In the genomic region with DNA sequence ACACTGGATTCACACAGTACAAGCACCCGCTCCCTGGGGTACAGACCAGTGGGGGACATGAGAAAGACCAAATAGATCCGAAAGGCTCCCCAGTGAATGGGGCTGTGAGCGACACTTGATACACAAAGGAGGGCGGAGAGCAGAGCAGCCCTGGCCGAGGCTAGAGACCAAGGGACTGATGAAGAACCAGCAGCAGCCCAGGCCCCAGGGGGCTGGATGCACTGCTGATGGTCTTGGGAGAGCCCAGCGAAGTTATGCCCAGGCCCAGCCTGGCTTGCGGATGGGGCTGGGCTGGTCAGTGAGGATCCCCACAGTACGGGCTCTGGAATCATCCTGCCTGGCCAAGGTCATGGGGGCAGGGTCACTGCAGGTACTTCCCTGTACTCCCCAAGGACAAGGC, we compare ENCODE assay signal across 11 cellular contexts. TPM values are rescaled to one million over a fixed set of nuclear protein-coding genes. Genes with fewer than 3 reads are reported as not detected.
DNase-seq lines count a peak whose midpoint lies in the region; ATAC-seq and TF ChIP-seq lines count a peak whose summit lies in the region.
"Had no signal": no experiment of that assay in that cellular context is flagged by ENCODE, and none has a peak within 500 bp of the region (broad histone marks: within the 10 kb centered on the region; RNA-seq: fewer than 3 reads in every experiment).

No MANE protein-coding gene starts in this region.

- CTCF ChIA-PET in MCF 10A (lab: Yijun Ruan, JAX), result no interaction called here

- H4K91ac ChIP-seq in trophoblast cell (ENCODE audit: low read depth, low read length), result no peak overlapping the region

- WGBS in trophoblast cell (ENCODE audit: extremely low coverage, insufficient coverage, insufficient read length), result no CpG with 5 or more reads among the region's 8 CpGs

- no peak overlapping the region for H3K9ac ChIP-seq in trophoblast cell (ENCODE audit: low read length)

- no peak overlapping the region for H2BK12ac ChIP-seq in trophoblast cell (ENCODE audit: low read length)

- H3K27ac Mint-ChIP-seq in MCF 10A (ENCODE audit: low read depth, unreplicated experiment), result peak overlapping the region; percentile 25
- H3K27ac Mint-ChIP-seq in memory B cell, result peak overlapping the region; percentile 68
- H3K27ac Mint-ChIP-seq: stimulated activated naive CD8-positive, alpha-beta T cell treated with anti-CD3 and anti-CD28 coated beads, Interleukin-15, Interleukin-2, amounts not matched to agents 100 ng/mL and 50 ng/mL, for 24 hours had no signal

- POLR2A ChIA-PET in MCF 10A (lab: Yijun Ruan, JAX), result interaction anchor here (5.2 kb wide), 1 partner anchor 10 kb away, joined by 69 read pairs; no protein-coding TSS in a partner anchor

- peak overlapping the region; percentile 83; the same call in 1 of the 2 replicates for H3K27ac ChIP-seq in 22Rv1
- H3K27ac ChIP-seq in HL-60 (replicated peaks), result peak overlapping the region; percentile 88
- H3K27ac ChIP-seq in trophoblast cell (ENCODE audit: low read depth, low read length), result no peak overlapping the region

- no peaks in the 10 kb centered on the region for H3K9me3 Mint-ChIP-seq in MCF 10A (ENCODE audit: unreplicated experiment)
- H3K9me3 Mint-ChIP-seq in memory B cell, result no peaks in the 10 kb centered on the region
- H3K9me3 Mint-ChIP-seq: stimulated activated naive CD8-positive, alpha-beta T cell treated with anti-CD3 and anti-CD28 coated beads, Interleukin-15, Interleukin-2, amounts not matched to agents 100 ng/mL and 50 ng/mL, for 24 hours had no signal

- no peaks in the 10 kb centered on the region for H3K9me3 ChIP-seq in trophoblast cell (ENCODE audit: insufficient read depth, low read depth, low read length)

- no peak overlapping the region for H3K23ac ChIP-seq in trophoblast cell (ENCODE audit: low read length)

- TF ChIP-seq CTCF in 22Rv1 (IDR thresholded peaks at IDR 0.05), result no peak
- TF ChIP-seq CTCF in HL-60 (IDR thresholded peaks at IDR 0.05; ENCODE audit: insufficient read depth, low read length), result no peak
- TF ChIP-seq CTCF in MCF 10A (IDR thresholded peaks at IDR 0.05; ENCODE audit: unreplicated experiment), result no peak

- H2AFZ ChIP-seq in trophoblast cell (ENCODE audit: insufficient read depth, low read length, poor library complexity), result no peak overlapping the region

- H3K18ac ChIP-seq in trophoblast cell (ENCODE audit: low read length), result no peak overlapping the region

- no peaks in the 10 kb centered on the region for H3K79me2 ChIP-seq in trophoblast cell (ENCODE audit: control insufficient read depth, insufficient read depth, low read length, poor library complexity)

- no peak for ATAC-seq in memory B cell (ENCODE audit: low read depth)
- ATAC-seq in GM19397 (IDR thresholded peaks at IDR 0.05; ENCODE audit: unreplicated experiment), result no peak

- H3K27me3 ChIP-seq in HL-60 (ENCODE audit: insufficient read depth, poor library complexity, severe bottlenecking), result no peaks in the 10 kb centered on the region
- H3K27me3 ChIP-seq in trophoblast cell (ENCODE audit: insufficient read depth, low read length), result no peaks in the 10 kb centered on the region

- H3K4me3 ChIP-seq in HL-60 (replicated peaks; ENCODE audit: insufficient read depth, low read length) (no peak overlapping the region), trophoblast cell (ENCODE audit: low read depth, low read length) (no peak overlapping the region)

- BruUV-seq in MCF 10A (replicated peaks; lab: Mats Ljungman, UMichigan), result TSS peak; percentile 37

- no peak overlapping the region for H2AK5ac ChIP-seq in trophoblast cell (ENCODE audit: low read length)

- H2BK5ac ChIP-seq in trophoblast cell (ENCODE audit: low read depth, low read length, poor library complexity), result no peak overlapping the region

- no peak overlapping the region for H3K4me2 ChIP-seq in trophoblast cell (ENCODE audit: low read length)

- H4K12ac ChIP-seq in trophoblast cell (ENCODE audit: low read depth, low read length), result no peak overlapping the region

- H3K4me1 ChIP-seq in trophoblast cell (ENCODE audit: control insufficient read depth in 1 of 2, insufficient read depth in 2 of 2, low read length in 2 of 2), result peaks cover 17 to 20% of the 10 kb centered on the region in 2 experiments

- H3K14ac ChIP-seq in trophoblast cell (ENCODE audit: low read length), result no peak overlapping the region

- peaks cover 65 to 67% of the 10 kb centered on the region in 2 experiments for H3K36me3 ChIP-seq in trophoblast cell (ENCODE audit: control insufficient read depth in 1 of 2, insufficient read depth in 2 of 2, low read length in 2 of 2)

- no peak overlapping the region for H3K4ac ChIP-seq in trophoblast cell (ENCODE audit: low read depth, low read length)

- H3K79me1 ChIP-seq in trophoblast cell (ENCODE audit: low read length), result peaks cover 11% of the 10 kb centered on the region

- DNase-seq in HL-60 (ENCODE audit: low read depth in 1 of 2, low spot score in 1 of 2) (no peak), MCF 10A (ENCODE audit: unreplicated experiment) (no peak), memory B cell (ENCODE audit: low spot score in 2 of 2) (no peak), G401 (ENCODE audit: low spot score) (no peak), trophoblast cell (no peak), DMS 273 treated with DMSO at 0.1 percent for 48 hours (lab: John Stamatoyannopoulos, UW) (no peak)
- DNase-seq: islet precursor cell had no signal

- no peak overlapping the region for H3K4me3 Mint-ChIP-seq in MCF 10A (ENCODE audit: unreplicated experiment)
- H3K4me3 Mint-ChIP-seq in memory B cell, result no peak overlapping the region
- H3K4me3 Mint-ChIP-seq: stimulated activated naive CD8-positive, alpha-beta T cell treated with anti-CD3 and anti-CD28 coated beads, Interleukin-15, Interleukin-2, amounts not matched to agents 100 ng/mL and 50 ng/mL, for 24 hours had no signal

- no peak overlapping the region for H4K8ac ChIP-seq in trophoblast cell (ENCODE audit: low read depth, low read length)

- H3K36me3 Mint-ChIP-seq in MCF 10A (ENCODE audit: insufficient read depth, unreplicated experiment), result peaks cover 51% of the 10 kb centered on the region
- peaks cover 33% of the 10 kb centered on the region for H3K36me3 Mint-ChIP-seq in memory B cell

- H3K27me3 Mint-ChIP-seq in MCF 10A (ENCODE audit: insufficient read depth, unreplicated experiment), result no peaks in the 10 kb centered on the region
- H3K27me3 Mint-ChIP-seq in memory B cell, result no peaks in the 10 kb centered on the region
- H3K27me3 Mint-ChIP-seq: stimulated activated naive CD8-positive, alpha-beta T cell treated with anti-CD3 and anti-CD28 coated beads, Interleukin-15, Interleukin-2, amounts not matched to agents 100 ng/mL and 50 ng/mL, for 24 hours had no signal

- in situ Hi-C loops in G401 (cut with HindIII; ENCODE audit: low sequenced_read_pairs), result no loop called here

- intact Hi-C loops in MCF 10A (cut with micrococcal nuclease), result no loop called here

- H3K4me1 Mint-ChIP-seq in MCF 10A (ENCODE audit: insufficient read depth, unreplicated experiment), result peaks cover 14% of the 10 kb centered on the region
- H3K4me1 Mint-ChIP-seq in memory B cell, result peaks cover 22% of the 10 kb centered on the region

- H2BK120ac ChIP-seq in trophoblast cell (ENCODE audit: insufficient read depth, low read length, poor library complexity), result no peak overlapping the region

RNA-seq across cellular contexts. Expression of a gene that starts 23.2 kb away (rescaled TPM):
- total RNA-seq in MCF 10A (2022), result 61.0 and 63.6 TPM in 2 replicates
- 4.1 and 4.9 TPM in 2 replicates for total RNA-seq in G401 (2014; rRNA removed; shearing (Covaris generic))
- 78.4 and 80.5 TPM in 2 replicates for polyA plus RNA-seq in trophoblast cell (2013)

RNA-seq across cellular contexts. Expression of a gene that starts 23.7 kb away (rescaled TPM):
- total RNA-seq in MCF 10A (2022), result 14.5 and 15.3 TPM in 2 replicates
- total RNA-seq in G401 (2014; rRNA removed; shearing (Covaris generic)), result 9.2 and 12.7 TPM in 2 replicates
- 9.1 and 9.3 TPM in 2 replicates for polyA plus RNA-seq in trophoblast cell (2013)

RNA-seq across cellular contexts. Expression of a gene that starts 41.8 kb away (rescaled TPM):
- total RNA-seq in MCF 10A (2022), result not detected in 2 replicates
- not detected in 2 replicates for total RNA-seq in G401 (2014; rRNA removed; shearing (Covaris generic))
- 0.04 and 0.05 TPM in 2 replicates for polyA plus RNA-seq in trophoblast cell (2013)
- total RNA-seq: NCI-H460 had no signal

RNA-seq across cellular contexts. Expression of a gene that starts 59.8 kb away (rescaled TPM):
- total RNA-seq in MCF 10A (2022), result 75.1 and 91.7 TPM in 2 replicates
- 71.1 and 78.8 TPM in 2 replicates for total RNA-seq in G401 (2014; rRNA removed; shearing (Covaris generic))
- polyA plus RNA-seq in trophoblast cell (2013), result 87.2 and 100 TPM in 2 replicates

Comparison
In these comparisons a context has a peak if more than half of its experiments do, and no peak if none do; other contexts are left out.
1. RNA of a gene that starts 23.2 kb away (total RNA-seq): 61.0 to 63.6 TPM in MCF 10A; 4.1 to 4.9 TPM in G401; every median in the first group is over 10 times any median in the second.